ENCODE assay signal across 17 cellular contexts in genomic region chr5:173758675-173759074, GRCh38.
"Had no signal": no experiment of that assay in that cellular context is flagged by ENCODE, and none has a peak within 500 bp of the region (broad histone marks: within the 10 kb centered on the region; RNA-seq: fewer than 3 reads in every experiment).

No MANE protein-coding gene starts in this region.

- DNase-seq: activated CD4-positive, alpha-beta T cell treated with anti-CD3 and anti-CD28 coated beads, Interleukin-2, amount 50 U/mL, for 1 hour; activated CD4-positive, CD25-positive, alpha-beta regulatory T cell treated with anti-CD3 and anti-CD28 coated beads, Interleukin-2, amount 50 U/mL, for 72 hours; activated CD8-positive, alpha-beta memory T cell treated with anti-CD3 and anti-CD28 coated beads, Interleukin-2, amount 50 U/mL, for 4 hours; activated naive CD4-positive, alpha-beta T cell treated with anti-CD3 and anti-CD28 coated beads for 36 hours; activated T-cell treated with anti-CD3 and anti-CD28 coated beads, Interleukin-2, amount 50 U/mL, for 4 hours; aorta; brain microvascular endothelial cell; left cardiac atrium; midbrain; retina; stimulated activated CD4-positive, alpha-beta T cell treated with anti-CD3 and anti-CD28 coated beads, Interleukin-2, amount 100 ng/mL, for 24 hours; stimulated activated naive CD4-positive, alpha-beta T cell treated with Interleukin-2 at 50 U/mL for 16 hours; tibial artery had no signal

- FAIRE-seq: frontal cortex had no signal

- H3K27me3 ChIP-seq: brain microvascular endothelial cell, vagina had no signal

- H3K27ac ChIP-seq: brain microvascular endothelial cell, coronary artery, tibial artery, vagina had no signal

- H3K4me1 ChIP-seq: tibial artery, vagina had no signal

- H3K9me3 ChIP-seq: tibial artery, vagina had no signal

- ATAC-seq: activated T-cell treated with anti-CD3 and anti-CD28 coated beads, Interleukin-2, amount 50 U/mL, for 4 hours had no signal

- H3K36me3 ChIP-seq: brain microvascular endothelial cell, tibial artery, vagina had no signal

- H3K4me3 ChIP-seq: coronary artery, lung, tibial artery, vagina had no signal
